Comparison of ENCODE assay signal across 8 cellular contexts in the genomic region with DNA sequence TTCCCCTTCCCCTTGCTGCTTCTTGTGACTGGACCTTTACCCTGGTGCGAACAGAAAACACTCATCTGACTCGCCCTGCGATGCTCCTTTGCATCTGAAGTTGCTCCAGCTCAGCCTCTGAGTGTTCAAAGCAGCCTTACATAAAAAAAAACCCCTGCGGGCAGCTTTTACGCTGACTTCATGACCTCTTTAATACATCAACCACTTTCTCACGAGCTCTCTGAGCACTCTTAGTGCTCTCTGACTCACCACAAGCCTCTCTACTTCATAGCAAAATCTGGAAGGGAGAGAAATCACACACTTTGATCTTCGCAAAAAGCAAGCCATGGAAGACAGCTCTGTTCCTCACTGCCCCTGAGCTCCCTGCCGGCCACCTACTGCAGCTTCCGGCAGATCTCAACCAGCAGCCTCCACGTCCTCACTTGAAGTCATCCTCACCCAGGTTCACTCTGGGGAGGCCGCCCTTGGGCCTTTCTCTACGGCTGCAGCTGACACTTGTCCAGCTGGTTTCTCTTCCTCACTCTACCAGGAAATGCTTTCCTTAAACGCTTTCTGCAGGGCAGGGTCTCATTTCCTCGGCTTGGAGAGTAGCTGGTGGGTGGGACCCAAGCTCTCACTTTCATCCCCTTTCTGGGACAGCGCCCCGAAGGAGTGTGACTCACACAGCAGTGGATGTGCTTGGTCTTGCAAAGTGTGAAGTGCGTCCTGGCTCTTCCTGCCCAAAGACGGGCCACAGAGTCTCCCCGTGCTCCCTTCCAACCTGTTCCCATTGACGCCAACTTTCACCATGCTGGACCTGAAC. TPM values are rescaled to one million over a fixed set of nuclear protein-coding genes. Genes with fewer than 3 reads are reported as not detected.
A peak's percentile ranks its signal among the peaks of the same experiment; 100 is the strongest.
DNase-seq lines count a peak whose midpoint lies in the region; ATAC-seq and TF ChIP-seq lines count a peak whose summit lies in the region.

No MANE protein-coding gene starts in this region.

- CTCF ChIA-PET in GM10248 (lab: Yijun Ruan, JAX) = interaction anchor here (0.7 to 30.0 kb wide), 26 partner anchors 15 to 277 kb away, joined by 3 to 734 read pairs (median 10); a partner anchor contains a TSS

- no peaks in the 10 kb centered on the region for H3K79me2 ChIP-seq in trophoblast cell (ENCODE audit: control insufficient read depth, insufficient read depth, low read length, poor library complexity)

- no peak overlapping the region for H2BK5ac ChIP-seq in trophoblast cell (ENCODE audit: low read depth, low read length, poor library complexity)

- no peaks in the 10 kb centered on the region for H3K36me3 ChIP-seq in effector memory CD4-positive, alpha-beta T cell (ENCODE audit: control insufficient read depth, insufficient read depth, low read length)
- no peaks in the 10 kb centered on the region for H3K36me3 ChIP-seq in trophoblast cell (ENCODE audit: control insufficient read depth in 1 of 2, insufficient read depth in 2 of 2, low read length in 2 of 2)

- POLR2A ChIA-PET in GM10248 (lab: Yijun Ruan, JAX) = interaction anchor here (0.6 to 2.0 kb wide), 5 partner anchors 13 to 112 kb away, joined by 3 to 7 read pairs (median 4); a partner anchor contains a TSS

- no peak overlapping the region for H3K4ac ChIP-seq in trophoblast cell (ENCODE audit: low read depth, low read length)

- H3K4me3 ChIP-seq in effector memory CD4-positive, alpha-beta T cell (ENCODE audit: insufficient read depth, low read depth, low read length, poor library complexity, severe bottlenecking) = peak overlapping the region; percentile 31
- no peak overlapping the region for H3K4me3 ChIP-seq in trophoblast cell (ENCODE audit: low read depth, low read length)

- H3K4me2 ChIP-seq in trophoblast cell (ENCODE audit: low read length) = peak overlapping the region; percentile 23

- H3K9me3 ChIP-seq in effector memory CD4-positive, alpha-beta T cell (ENCODE audit: control insufficient read depth, low read length) = no peaks in the 10 kb centered on the region
- H3K9me3 ChIP-seq in trophoblast cell (ENCODE audit: insufficient read depth, low read depth, low read length) = peaks cover 1% of the 10 kb centered on the region

- peak overlapping the region; percentile 85 for H3K27ac ChIP-seq in effector memory CD4-positive, alpha-beta T cell (ENCODE audit: insufficient read depth, low read length, poor library complexity, severe bottlenecking)
- H3K27ac ChIP-seq in trophoblast cell (ENCODE audit: low read depth, low read length) = peak overlapping the region; percentile 7

- no peak overlapping the region for H2AFZ ChIP-seq in trophoblast cell (ENCODE audit: insufficient read depth, low read length, poor library complexity)

- no peak overlapping the region for H2BK12ac ChIP-seq in trophoblast cell (ENCODE audit: low read length)

- no peak overlapping the region for H3K23ac ChIP-seq in trophoblast cell (ENCODE audit: low read length)

- no peak overlapping the region for H4K12ac ChIP-seq in trophoblast cell (ENCODE audit: low read depth, low read length)

- no peak for TF ChIP-seq CTCF in GM10248 (IDR thresholded peaks at IDR 0.05; ENCODE audit: control extremely low read depth, extremely low read depth, low read depth, missing control alignments)

- in situ Hi-C loops in G401 (cut with HindIII; ENCODE audit: low sequenced_read_pairs) = no loop called here

- peak overlapping the region; percentile 18 for H2BK120ac ChIP-seq in trophoblast cell (ENCODE audit: insufficient read depth, low read length, poor library complexity)

- DNase-seq in GM10248 (ENCODE audit: extremely low spot score) (peak; percentile 74), T1000 (lab: John Stamatoyannopoulos, UW) (peak; percentile 64), trophoblast cell (peak; percentile 90 to 95), G401 (ENCODE audit: low spot score) (no peak), erythroblast (lab: John Stamatoyannopoulos, UW) (no peak)
- DNase-seq in effector memory CD4-positive, alpha-beta T cell = peak; percentile 35 to 66 (median 57)

- H4K91ac ChIP-seq in trophoblast cell (ENCODE audit: low read depth, low read length) = peak overlapping the region; percentile 9

- H3K4me1 ChIP-seq in effector memory CD4-positive, alpha-beta T cell (ENCODE audit: control insufficient read depth, insufficient read depth, low read length, poor library complexity, severe bottlenecking) = peaks cover 41% of the 10 kb centered on the region
- peaks cover 14 to 17% of the 10 kb centered on the region in 2 experiments for H3K4me1 ChIP-seq in trophoblast cell (ENCODE audit: control insufficient read depth in 1 of 2, insufficient read depth in 2 of 2, low read length in 2 of 2)

- H3K18ac ChIP-seq in trophoblast cell (ENCODE audit: low read length) = no peak overlapping the region

- no peak overlapping the region for H4K8ac ChIP-seq in trophoblast cell (ENCODE audit: low read depth, low read length)

- no peak overlapping the region for H2AK5ac ChIP-seq in trophoblast cell (ENCODE audit: low read length)

- no peak overlapping the region for H3K14ac ChIP-seq in trophoblast cell (ENCODE audit: low read length)

- H3K9ac ChIP-seq in trophoblast cell (ENCODE audit: low read length) = no peak overlapping the region

- no peak for TF ChIP-seq POLR2A in erythroblast (IDR thresholded peaks at IDR 0.05; ENCODE audit: low read length)

- WGBS in trophoblast cell (ENCODE audit: extremely low coverage, insufficient coverage, insufficient read length) = no CpG with 5 or more reads among the region's 20 CpGs

- H3K79me1 ChIP-seq in trophoblast cell (ENCODE audit: low read length) = peaks cover 5% of the 10 kb centered on the region

- ATAC-seq in HG03064 (IDR thresholded peaks at IDR 0.05; ENCODE audit: low read depth, unreplicated experiment) (peak; percentile 44), HG03354 (IDR thresholded peaks at IDR 0.05; ENCODE audit: poor library complexity, severe bottlenecking, unreplicated experiment) (no peak)

- H3K27me3 ChIP-seq in effector memory CD4-positive, alpha-beta T cell (replicated peaks; ENCODE audit: control insufficient read depth, insufficient read depth, low read length, poor library complexity, severe bottlenecking) = no peaks in the 10 kb centered on the region
- no peaks in the 10 kb centered on the region for H3K27me3 ChIP-seq in trophoblast cell (ENCODE audit: insufficient read depth, low read length)

RNA-seq across cellular contexts. Expression of a gene that starts 5.3 kb away (rescaled TPM):
- polyA plus RNA-seq in trophoblast cell (2013) = not detected in 2 replicates
- total RNA-seq in G401 (2014; rRNA removed; shearing (Covaris generic)) = not detected in 2 replicates

RNA-seq across cellular contexts. Expression of a gene that starts 10.9 kb away (rescaled TPM):
- polyA plus RNA-seq in trophoblast cell (2013) = not detected in 2 replicates
- not detected in 2 replicates for total RNA-seq in G401 (2014; rRNA removed; shearing (Covaris generic))

RNA-seq across cellular contexts. Expression of a gene that starts 19.8 kb away (rescaled TPM):
- 0.47 and 0.49 TPM in 2 replicates for polyA plus RNA-seq in trophoblast cell (2013)
- total RNA-seq in G401 (2014; rRNA removed; shearing (Covaris generic)) = 3.1 and 11.4 TPM in 2 replicates

RNA-seq across cellular contexts. Expression of a gene that starts 31.8 kb away (rescaled TPM):
- polyA plus RNA-seq in trophoblast cell (2013) = 9.9 and 10.1 TPM in 2 replicates
- 72.9 and 91.8 TPM in 2 replicates for total RNA-seq in G401 (2014; rRNA removed; shearing (Covaris generic))

RNA-seq across cellular contexts. Expression of a gene that starts 36.9 kb away (rescaled TPM):
- polyA plus RNA-seq in trophoblast cell (2013) = 15.2 and 16.0 TPM in 2 replicates
- total RNA-seq in G401 (2014; rRNA removed; shearing (Covaris generic)) = 58.6 and 62.3 TPM in 2 replicates

Comparison
In these comparisons a context has a peak if more than half of its experiments do, and no peak if none do; other contexts are left out.
1. DNase-seq: peak in GM10248 (single experiment), T1000 (single experiment), effector memory CD4-positive, alpha-beta T cell (3 of 3) and trophoblast cell (2 of 2); none in G401 (single experiment) and erythroblast (0 of 2).